In genomic region chr16:7992616-7993015, GRCh38 we compare ENCODE assay signal across 28 cellular contexts.
"Had no signal": no experiment of that assay in that cellular context is flagged by ENCODE, and none has a peak within 500 bp of the region (broad histone marks: within the 10 kb centered on the region; RNA-seq: fewer than 3 reads in every experiment).

No MANE protein-coding gene starts in this region.

- H3K27me3 Mint-ChIP-seq: activated CD4-positive, alpha-beta memory T cell treated with anti-CD3 and anti-CD28 coated beads for 36 hours; activated CD4-positive, alpha-beta T cell treated with anti-CD3 and anti-CD28 coated beads for 36 hours; activated CD4-positive, alpha-beta T cell treated with anti-CD3 and anti-CD28 coated beads, Interleukin-2, amount 10 ng/mL, durations not matched to agents 24 days and 14 days; activated CD8-positive, alpha-beta memory T cell treated with anti-CD3 and anti-CD28 coated beads, Interleukin-2, amount 10 ng/mL, durations not matched to agents 7 days and 5 days; activated naive CD4-positive, alpha-beta T cell treated with anti-CD3 and anti-CD28 coated beads, Interleukin-2, amount 50 U/mL, for 24 hours; activated naive CD8-positive, alpha-beta T cell treated with anti-CD3 and anti-CD28 coated beads for 36 hours; activated naive CD8-positive, alpha-beta T cell treated with anti-CD3 and anti-CD28 coated beads, Interleukin-2, amount 50 U/mL, for 24 hours had no signal

- H3K4me3 ChIP-seq: adrenal gland, body of pancreas had no signal

- H3K4me1 Mint-ChIP-seq: activated CD4-positive, alpha-beta T cell treated with anti-CD3 and anti-CD28 coated beads for 36 hours; activated CD4-positive, alpha-beta T cell treated with anti-CD3 and anti-CD28 coated beads, Interleukin-2, amount 10 ng/mL, durations not matched to agents 24 days and 14 days; activated CD8-positive, alpha-beta memory T cell treated with anti-CD3 and anti-CD28 coated beads, Interleukin-2, amount 10 ng/mL, durations not matched to agents 7 days and 5 days; activated naive CD4-positive, alpha-beta T cell treated with anti-CD3 and anti-CD28 coated beads, Interleukin-2, amount 50 U/mL, for 24 hours; activated naive CD8-positive, alpha-beta T cell treated with anti-CD3 and anti-CD28 coated beads for 36 hours; activated naive CD8-positive, alpha-beta T cell treated with anti-CD3 and anti-CD28 coated beads, Interleukin-2, amount 50 U/mL, for 24 hours had no signal

- H3K4me3 Mint-ChIP-seq: activated CD4-positive, alpha-beta memory T cell treated with anti-CD3 and anti-CD28 coated beads for 36 hours; activated CD4-positive, alpha-beta T cell treated with anti-CD3 and anti-CD28 coated beads for 36 hours; activated CD4-positive, alpha-beta T cell treated with anti-CD3 and anti-CD28 coated beads, Interleukin-2, amount 10 ng/mL, durations not matched to agents 24 days and 14 days; activated CD8-positive, alpha-beta memory T cell treated with anti-CD3 and anti-CD28 coated beads, Interleukin-2, amount 10 ng/mL, durations not matched to agents 7 days and 5 days; activated CD8-positive, alpha-beta T cell treated with anti-CD3 and anti-CD28 coated beads, Interleukin-2, amount 10 ng/mL, durations not matched to agents 7 days and 5 days; activated naive CD4-positive, alpha-beta T cell treated with anti-CD3 and anti-CD28 coated beads for 36 hours; activated naive CD4-positive, alpha-beta T cell treated with anti-CD3 and anti-CD28 coated beads, Interleukin-2, amount 50 U/mL, for 24 hours; activated naive CD8-positive, alpha-beta T cell treated with anti-CD3 and anti-CD28 coated beads for 36 hours; activated naive CD8-positive, alpha-beta T cell treated with anti-CD3 and anti-CD28 coated beads, Interleukin-2, amount 50 U/mL, for 24 hours; activated T-helper 1 cell treated with anti-CD3 and anti-CD28 coated beads, Interleukin-12 subunit alpha, Interleukin-12 subunit beta, Interleukin-2, Interleukin-4 antibody, amounts not matched to agents 30 ng/mL and 10 ng/mL and 1 ng/mL, durations not matched to agents 14 hours and 24 hours and 36 hours had no signal

- H3K27ac Mint-ChIP-seq: activated CD4-positive, alpha-beta memory T cell treated with anti-CD3 and anti-CD28 coated beads for 36 hours; activated CD4-positive, alpha-beta T cell treated with anti-CD3 and anti-CD28 coated beads for 36 hours; activated CD4-positive, alpha-beta T cell treated with anti-CD3 and anti-CD28 coated beads, Interleukin-2, amount 10 ng/mL, durations not matched to agents 24 days and 14 days; activated CD8-positive, alpha-beta memory T cell treated with anti-CD3 and anti-CD28 coated beads, Interleukin-2, amount 10 ng/mL, durations not matched to agents 7 days and 5 days; activated CD8-positive, alpha-beta T cell treated with anti-CD3 and anti-CD28 coated beads, Interleukin-2, amount 10 ng/mL, durations not matched to agents 7 days and 5 days; activated naive CD4-positive, alpha-beta T cell treated with anti-CD3 and anti-CD28 coated beads for 36 hours; activated naive CD4-positive, alpha-beta T cell treated with anti-CD3 and anti-CD28 coated beads, Interleukin-2, amount 50 U/mL, for 24 hours; activated naive CD8-positive, alpha-beta T cell treated with anti-CD3 and anti-CD28 coated beads for 36 hours; activated naive CD8-positive, alpha-beta T cell treated with anti-CD3 and anti-CD28 coated beads, Interleukin-2, amount 50 U/mL, for 24 hours; activated T-helper 1 cell treated with anti-CD3 and anti-CD28 coated beads, Interleukin-12 subunit alpha, Interleukin-12 subunit beta, Interleukin-2, Interleukin-4 antibody, amounts not matched to agents 30 ng/mL and 10 ng/mL and 1 ng/mL, durations not matched to agents 14 hours and 24 hours and 36 hours; activated T-helper 2 cell treated with anti-CD3 and anti-CD28 coated beads, Interferon-gamma antibody, Interleukin-2, Interleukin-4, amounts not matched to agents 10 μg/mL and 5 μg/mL and 100 μg/mL, durations not matched to agents 14 hours and 24 hours and 36 hours had no signal

- H3K36me3 ChIP-seq: adrenal gland had no signal

- DNase-seq: activated CD4-positive, alpha-beta memory T cell treated with anti-CD3 and anti-CD28 coated beads for 36 hours; activated CD4-positive, alpha-beta T cell treated with anti-CD3 and anti-CD28 coated beads for 36 hours; activated CD4-positive, alpha-beta T cell treated with anti-CD3 and anti-CD28 coated beads, Interleukin-2, amount 10 ng/mL, durations not matched to agents 24 days and 14 days; activated CD4-positive, CD25-positive, alpha-beta regulatory T cell; activated CD4-positive, CD25-positive, alpha-beta regulatory T cell treated with anti-CD3 and anti-CD28 coated beads, Interleukin-2, amount 50 U/mL, for 72 hours; activated CD8-positive, alpha-beta memory T cell treated with anti-CD3 and anti-CD28 coated beads, Interleukin-2, amount 10 ng/mL, durations not matched to agents 7 days and 5 days; activated CD8-positive, alpha-beta memory T cell treated with anti-CD3 and anti-CD28 coated beads, Interleukin-2, amount 50 U/mL, for 4 hours; activated CD8-positive, alpha-beta T cell treated with anti-CD3 and anti-CD28 coated beads, Interleukin-2, amount 10 ng/mL, durations not matched to agents 7 days and 5 days; activated effector memory CD4-positive, alpha-beta T cell treated with anti-CD3 and anti-CD28 coated beads, Interleukin-2, amount 50 U/mL, for 16 hours; activated naive CD4-positive, alpha-beta T cell treated with anti-CD3 and anti-CD28 coated beads for 36 hours; activated naive CD8-positive, alpha-beta T cell treated with anti-CD3 and anti-CD28 coated beads for 36 hours; activated naive CD8-positive, alpha-beta T cell treated with anti-CD3 and anti-CD28 coated beads, Interleukin-2, amount 50 U/mL, for 24 hours; activated T-cell treated with anti-CD3 and anti-CD28 coated beads, Interleukin-2, amount 50 U/mL, for 1 hour; activated T-cell treated with anti-CD3 and anti-CD28 coated beads, Interleukin-2, amount 50 U/mL, for 48 hours; adrenal gland; amygdala; aorta; body of pancreas; caudate nucleus; cortex of kidney; effector CD8-positive, alpha-beta T cell; foreskin fibroblast; head of caudate nucleus; T-helper 2 cell had no signal

- ATAC-seq: activated CD4-positive, alpha-beta T cell treated with anti-CD3 and anti-CD28 coated beads for 36 hours; activated CD8-positive, alpha-beta memory T cell treated with anti-CD3 and anti-CD28 coated beads, Interleukin-2, amount 10 ng/mL, durations not matched to agents 7 days and 5 days; activated CD8-positive, alpha-beta T cell treated with anti-CD3 and anti-CD28 coated beads, Interleukin-2, amount 10 ng/mL, durations not matched to agents 7 days and 5 days; activated naive CD8-positive, alpha-beta T cell treated with anti-CD3 and anti-CD28 coated beads, Interleukin-2, amount 50 U/mL, for 24 hours; body of pancreas had no signal

- H3K4me1 ChIP-seq: adrenal gland, body of pancreas had no signal

- H3K36me3 Mint-ChIP-seq: activated CD4-positive, alpha-beta memory T cell treated with anti-CD3 and anti-CD28 coated beads for 36 hours; activated CD8-positive, alpha-beta memory T cell treated with anti-CD3 and anti-CD28 coated beads, Interleukin-2, amount 10 ng/mL, durations not matched to agents 7 days and 5 days; activated naive CD4-positive, alpha-beta T cell treated with anti-CD3 and anti-CD28 coated beads, Interleukin-2, amount 50 U/mL, for 24 hours; activated naive CD8-positive, alpha-beta T cell treated with anti-CD3 and anti-CD28 coated beads for 36 hours had no signal

- H3K9me3 ChIP-seq: adrenal gland, body of pancreas had no signal

- H3K27ac ChIP-seq: adrenal gland, body of pancreas, epithelial cell of prostate had no signal

- H3K27me3 ChIP-seq: adrenal gland, body of pancreas had no signal
